Comparison of ENCODE assay signal across 24 cellular contexts in genomic region chr1:66323958-66324357, GRCh38.
DNase-seq lines count a peak whose midpoint lies in the region; ATAC-seq and TF ChIP-seq lines count a peak whose summit lies in the region.
"Had no signal": no experiment of that assay in that cellular context is flagged by ENCODE, and none has a peak within 500 bp of the region (broad histone marks: within the 10 kb centered on the region; RNA-seq: fewer than 3 reads in every experiment).

No MANE protein-coding gene starts in this region.

- H3K27ac ChIP-seq in GM23248 = no peak overlapping the region
- no peak overlapping the region for H3K27ac ChIP-seq in left ventricle myocardium inferior (replicated peaks)
- H3K27ac ChIP-seq: epithelial cell of prostate, psoas muscle, suprapubic skin had no signal

- H3K27me3 Mint-ChIP-seq in activated T-helper 17 cell treated with anti-CD3 and anti-CD28 coated beads, Interleukin-2, amount 50 U/mL, for 72 hours = no peaks in the 10 kb centered on the region
- H3K27me3 Mint-ChIP-seq: activated B cell treated with CpG ODN at 0.5 μM for 24 hours had no signal

- H3K4me1 Mint-ChIP-seq in activated T-helper 17 cell treated with anti-CD3 and anti-CD28 coated beads, Interleukin-2, amount 50 U/mL, for 72 hours = peaks cover 16% of the 10 kb centered on the region

- 64 to 66% methylated on average over 1 of the region's 1 CpG for WGBS in GM23248 (ENCODE audit: low coverage in 1 of 2, low lambda C conversion rate in 2 of 2, missing lambda C conversion rate in 2 of 2), 2 experiments

- no peaks in the 10 kb centered on the region for H3K36me3 Mint-ChIP-seq in activated T-helper 17 cell treated with anti-CD3 and anti-CD28 coated beads, Interleukin-2, amount 50 U/mL, for 72 hours (ENCODE audit: low read depth)

- H3K36me3 ChIP-seq in GM23248 (ENCODE audit: low read depth) (no peaks in the 10 kb centered on the region), left ventricle myocardium inferior (no peaks in the 10 kb centered on the region)
- H3K36me3 ChIP-seq: suprapubic skin had no signal

- in situ Hi-C loops in GM23248 (cut with MboI) = no loop called here
- in situ Hi-C loops in G401 (cut with HindIII; ENCODE audit: low sequenced_read_pairs) = no loop called here

- H3K9me3 ChIP-seq in GM23248 (ENCODE audit: low read depth) (no peaks in the 10 kb centered on the region), left ventricle myocardium inferior (replicated peaks) (no peaks in the 10 kb centered on the region)
- H3K9me3 ChIP-seq: psoas muscle, suprapubic skin had no signal

- no peaks in the 10 kb centered on the region for H3K9me3 Mint-ChIP-seq in activated T-helper 17 cell treated with anti-CD3 and anti-CD28 coated beads, Interleukin-2, amount 50 U/mL, for 72 hours

- no peaks in the 10 kb centered on the region for H3F3A ChIP-seq in GM23248 (ENCODE audit: insufficient read depth)

- H4K20me1 ChIP-seq in GM23248 (ENCODE audit: insufficient read depth) = no peaks in the 10 kb centered on the region

- TF ChIP-seq CTCF in omental fat pad (IDR thresholded peaks at IDR 0.05) (no peak), left ventricle myocardium inferior (IDR thresholded peaks at IDR 0.05; ENCODE audit: borderline replicate concordance) (no peak)

- no peaks in the 10 kb centered on the region for H3K9me2 ChIP-seq in GM23248 (ENCODE audit: insufficient read depth)

- peaks cover 12% of the 10 kb centered on the region for H3K4me1 ChIP-seq in GM23248 (ENCODE audit: insufficient read depth)
- no peaks in the 10 kb centered on the region for H3K4me1 ChIP-seq in left ventricle myocardium inferior
- H3K4me1 ChIP-seq: suprapubic skin had no signal

- H3K79me2 ChIP-seq in GM23248 (ENCODE audit: insufficient read depth) = no peaks in the 10 kb centered on the region

- H3K27me3 ChIP-seq in GM23248 (replicated peaks; ENCODE audit: insufficient read depth) (no peaks in the 10 kb centered on the region), left ventricle myocardium inferior (ENCODE audit: low read depth) (no peaks in the 10 kb centered on the region)
- H3K27me3 ChIP-seq: suprapubic skin had no signal

- intact Hi-C loops in left ventricle myocardium inferior (cut with micrococcal nuclease) = no loop called here

- H3K9ac ChIP-seq in GM23248 = no peak overlapping the region

- peak overlapping the region; percentile 6 for H3K4me2 ChIP-seq in GM23248 (ENCODE audit: unreplicated experiment)

- H2AFZ ChIP-seq in GM23248 = no peak overlapping the region; the same call in 1 of the 2 replicates

- H3K27ac Mint-ChIP-seq in activated T-helper 17 cell treated with anti-CD3 and anti-CD28 coated beads, Interleukin-2, amount 50 U/mL, for 72 hours = no peak overlapping the region
- H3K27ac Mint-ChIP-seq: activated B cell treated with CpG ODN at 0.5 μM for 24 hours; activated CD4-positive, alpha-beta memory T cell treated with anti-CD3 and anti-CD28 coated beads, Interleukin-2, amount 10 ng/mL, durations not matched to agents 7 days and 5 days had no signal

- H3K4me3 Mint-ChIP-seq in activated T-helper 17 cell treated with anti-CD3 and anti-CD28 coated beads, Interleukin-2, amount 50 U/mL, for 72 hours = peak overlapping the region; percentile 20
- H3K4me3 Mint-ChIP-seq: activated B cell treated with CpG ODN at 0.5 μM for 24 hours; activated CD4-positive, alpha-beta memory T cell treated with anti-CD3 and anti-CD28 coated beads, Interleukin-2, amount 10 ng/mL, durations not matched to agents 7 days and 5 days had no signal

- ATAC-seq in activated T-helper 17 cell treated with anti-CD3 and anti-CD28 coated beads, Interleukin-2, amount 50 U/mL, for 72 hours (replicated peaks) = peak; percentile 64
- peak; percentile 64 for ATAC-seq in omental fat pad (ENCODE audit: low FRiP score)
- ATAC-seq: K562, psoas muscle had no signal

- H3K4me3 ChIP-seq in GM23248 (no peak overlapping the region), left ventricle myocardium inferior (no peak overlapping the region)
- H3K4me3 ChIP-seq: K562, psoas muscle, suprapubic skin had no signal

- DNase-seq in EL (peak; percentile 53), GM23248 (peak; percentile 40), omental fat pad (ENCODE audit: low spot score) (no peak), activated T-cell treated with anti-CD3 and anti-CD28 coated beads for 4 hours (no peak), G401 (ENCODE audit: low spot score) (no peak), left ventricle myocardium inferior (no peak)
- DNase-seq: activated B cell treated with CpG ODN at 0.5 μM for 24 hours; activated CD4-positive, alpha-beta memory T cell treated with anti-CD3 and anti-CD28 coated beads, Interleukin-2, amount 10 ng/mL, durations not matched to agents 7 days and 5 days; activated naive CD4-positive, alpha-beta T cell treated with Interleukin-2 at 50 U/mL for 16 hours; activated T-cell treated with anti-CD3 and anti-CD28 coated beads, Interleukin-2, amount 50 U/mL, for 1 hour; C1 segment of cervical spinal cord; Calu3; head of caudate nucleus; mammary epithelial cell; MM.1S; NCI-H1436; NCI-H2107; NCI-H446; NCI-H82; psoas muscle had no signal

Comparison
In these comparisons a context has a peak if more than half of its experiments do, and no peak if none do; other contexts are left out.
1. DNase-seq: peak in EL (single experiment) and GM23248 (single experiment); none in omental fat pad (single experiment), activated T-cell treated with anti-CD3 and anti-CD28 coated beads for 4 hours (single experiment), G401 (single experiment) and left ventricle myocardium inferior (single experiment).